Comparison of ENCODE assay signal across 24 cellular contexts in the genomic region with DNA sequence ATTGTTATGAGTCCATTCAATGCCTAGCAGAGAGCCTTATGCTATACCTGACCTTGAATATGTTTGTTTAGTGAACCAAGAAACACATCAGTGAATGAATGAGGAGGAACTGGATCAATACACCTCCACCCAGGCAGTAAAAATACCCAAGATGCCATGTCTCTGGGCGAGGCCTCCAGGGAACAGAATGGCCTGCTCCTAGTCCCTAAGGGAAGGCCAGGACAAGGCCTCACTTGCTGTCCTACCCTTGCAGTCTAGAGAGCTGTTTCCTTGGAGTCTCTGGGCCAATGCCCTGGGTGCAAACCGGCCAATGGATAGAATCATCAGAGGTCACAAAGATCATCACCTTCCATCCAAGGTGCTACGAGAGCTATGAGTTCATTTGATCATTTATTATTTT. TPM values are rescaled to one million over a fixed set of nuclear protein-coding genes. Genes with fewer than 3 reads are reported as not detected.
DNase-seq lines count a peak whose midpoint lies in the region; ATAC-seq and TF ChIP-seq lines count a peak whose summit lies in the region.
"Had no signal": no experiment of that assay in that cellular context is flagged by ENCODE, and none has a peak within 500 bp of the region (broad histone marks: within the 10 kb centered on the region; RNA-seq: fewer than 3 reads in every experiment).

No MANE protein-coding gene starts in this region.

- H3K4me1 ChIP-seq in thyroid gland = peaks cover 21 to 41% of the 10 kb centered on the region in 2 donors

- H3K9me3 Mint-ChIP-seq in activated CD4-positive, alpha-beta memory T cell treated with anti-CD3 and anti-CD28 coated beads for 36 hours = no peaks in the 10 kb centered on the region
- H3K9me3 Mint-ChIP-seq in activated CD4-positive, alpha-beta memory T cell treated with anti-CD3 and anti-CD28 coated beads, Interleukin-2, amount 10 ng/mL, durations not matched to agents 7 days and 5 days = no peaks in the 10 kb centered on the region
- H3K9me3 Mint-ChIP-seq: naive thymus-derived CD8-positive, alpha-beta T cell; T-helper 2 cell treated with Interferon-gamma antibody and Interleukin-4, amounts not matched to agents 5 μg/mL and 100 μg/mL, for 36 hours; WTC11 had no signal

- no peak overlapping the region for H3K4me3 Mint-ChIP-seq in activated CD4-positive, alpha-beta memory T cell treated with anti-CD3 and anti-CD28 coated beads for 36 hours
- H3K4me3 Mint-ChIP-seq in activated CD4-positive, alpha-beta memory T cell treated with anti-CD3 and anti-CD28 coated beads, Interleukin-2, amount 10 ng/mL, durations not matched to agents 7 days and 5 days = no peak overlapping the region
- H3K4me3 Mint-ChIP-seq: naive thymus-derived CD8-positive, alpha-beta T cell; T-helper 2 cell treated with Interferon-gamma antibody and Interleukin-4, amounts not matched to agents 5 μg/mL and 100 μg/mL, for 36 hours; WTC11 had no signal

- H3K27me3 Mint-ChIP-seq in activated CD4-positive, alpha-beta memory T cell treated with anti-CD3 and anti-CD28 coated beads for 36 hours = no peaks in the 10 kb centered on the region
- no peaks in the 10 kb centered on the region for H3K27me3 Mint-ChIP-seq in activated CD4-positive, alpha-beta memory T cell treated with anti-CD3 and anti-CD28 coated beads, Interleukin-2, amount 10 ng/mL, durations not matched to agents 7 days and 5 days

- H3K36me3 Mint-ChIP-seq in activated CD4-positive, alpha-beta memory T cell treated with anti-CD3 and anti-CD28 coated beads for 36 hours = peaks cover 82% of the 10 kb centered on the region
- peaks cover 66% of the 10 kb centered on the region for H3K36me3 Mint-ChIP-seq in activated CD4-positive, alpha-beta memory T cell treated with anti-CD3 and anti-CD28 coated beads, Interleukin-2, amount 10 ng/mL, durations not matched to agents 7 days and 5 days (ENCODE audit: low read depth)

- 91 to 93% methylated on average over 3 of the region's 3 CpGs for WGBS in thyroid gland, 2 donors

- H3K4me1 Mint-ChIP-seq in activated CD4-positive, alpha-beta memory T cell treated with anti-CD3 and anti-CD28 coated beads for 36 hours (ENCODE audit: low read depth) = peaks cover 30% of the 10 kb centered on the region
- peaks cover 19% of the 10 kb centered on the region for H3K4me1 Mint-ChIP-seq in activated CD4-positive, alpha-beta memory T cell treated with anti-CD3 and anti-CD28 coated beads, Interleukin-2, amount 10 ng/mL, durations not matched to agents 7 days and 5 days
- H3K4me1 Mint-ChIP-seq: WTC11 had no signal

- no peak for DNase-seq in activated CD4-positive, alpha-beta memory T cell treated with anti-CD3 and anti-CD28 coated beads for 36 hours
- DNase-seq in activated CD4-positive, alpha-beta memory T cell treated with anti-CD3 and anti-CD28 coated beads, Interleukin-2, amount 10 ng/mL, durations not matched to agents 7 days and 5 days = no peak
- DNase-seq in RWPE1 (ENCODE audit: low spot score) (no peak), mucosa of gallbladder (ENCODE audit: low spot score) (peak; percentile 62), thyroid gland (peak in 1 of 2 donors; percentile 54), T-helper 9 cell (no peak)
- DNase-seq: activated CD4-positive, alpha-beta T cell treated with anti-CD3 and anti-CD28 coated beads, Interleukin-2, amount 50 U/mL, for 4 hours; activated naive CD4-positive, alpha-beta T cell treated with Interleukin-2 at 50 U/mL for 16 hours; DMS79 treated with DMSO at 0.1 percent for 48 hours; dorsolateral prefrontal cortex; head of caudate nucleus; naive thymus-derived CD8-positive, alpha-beta T cell; NCI-H1436; NCI-H2171; NCI-H524 treated with DMSO at 0.1 percent for 48 hours; pancreas; right lobe of liver; SK-N-SH; stimulated activated CD4-positive, alpha-beta T cell treated with anti-CD3 and anti-CD28 coated beads, Interleukin-15, amount 100 ng/mL, for 24 hours had no signal

- CTCF ChIA-PET in activated CD4-positive, alpha-beta memory T cell treated with anti-CD3 and anti-CD28 coated beads for 36 hours (lab: Charles Lee) = interaction anchor here (9.0 to 13.9 kb wide), 2 partner anchors 12 to 59 kb away, joined by 101 to 382 read pairs; no protein-coding TSS in a partner anchor
- CTCF ChIA-PET in activated CD4-positive, alpha-beta memory T cell treated with anti-CD3 and anti-CD28 coated beads, Interleukin-2, amount 10 ng/mL, durations not matched to agents 7 days and 5 days (lab: Charles Lee) = interaction anchor here (0.8 to 5.3 kb wide), 4 partner anchors 14 to 103 kb away, joined by 3 to 30 read pairs (median 3); no protein-coding TSS in a partner anchor
- CTCF ChIA-PET in RWPE1 (lab: Yijun Ruan, JAX) = interaction anchor here (0.6 to 1.2 kb wide), 4 partner anchors 30 to 110 kb away, joined by 3 to 5 read pairs (median 3); no protein-coding TSS in a partner anchor

- TF ChIP-seq CTCF in RWPE1 (conservative IDR thresholded peaks at IDR 0.05; ENCODE audit: low read depth) (no peak), thyroid gland (IDR thresholded peaks at IDR 0.05) (no peak)

- H3K27ac ChIP-seq in RWPE1 = peak overlapping the region; percentile 17; the same call in 1 of the 2 replicates
- peak overlapping the region in 2 of 3 donors; percentile 25 to 57 for H3K27ac ChIP-seq in thyroid gland
- H3K27ac ChIP-seq: 22Rv1, dorsolateral prefrontal cortex, pancreas, right lobe of liver had no signal

- intact Hi-C loops in activated CD4-positive, alpha-beta memory T cell treated with anti-CD3 and anti-CD28 coated beads for 36 hours (cut with micrococcal nuclease) = no loop called here
- intact Hi-C loops in thyroid gland (cut with DNase I) = loop anchor here (5.0 kb wide), 1 partner anchor 113 kb away; no protein-coding TSS in a partner anchor

- H3K27ac Mint-ChIP-seq in activated CD4-positive, alpha-beta memory T cell treated with anti-CD3 and anti-CD28 coated beads for 36 hours = peak overlapping the region; percentile 45
- H3K27ac Mint-ChIP-seq in activated CD4-positive, alpha-beta memory T cell treated with anti-CD3 and anti-CD28 coated beads, Interleukin-2, amount 10 ng/mL, durations not matched to agents 7 days and 5 days = no peak overlapping the region
- H3K27ac Mint-ChIP-seq: T-helper 2 cell treated with Interferon-gamma antibody and Interleukin-4, amounts not matched to agents 5 μg/mL and 100 μg/mL, for 36 hours; WTC11 had no signal

- H3K9me3 ChIP-seq in thyroid gland = no peaks in the 10 kb centered on the region
- H3K9me3 ChIP-seq: pancreas, right lobe of liver, SK-N-SH had no signal

- ATAC-seq in HG03039 (IDR thresholded peaks at IDR 0.05; ENCODE audit: unreplicated experiment) = no peak
- ATAC-seq in HG03108 (IDR thresholded peaks at IDR 0.05; ENCODE audit: unreplicated experiment) = no peak
- ATAC-seq: naive thymus-derived CD8-positive, alpha-beta T cell; right lobe of liver; WTC11 had no signal

- H3K36me3 ChIP-seq in thyroid gland = peaks cover 3 to 11% of the 10 kb centered on the region in 2 donors

- H3K4me3 ChIP-seq in thyroid gland (replicated peaks in 1 of 3) = no peak overlapping the region
- H3K4me3 ChIP-seq: dorsolateral prefrontal cortex, pancreas, right lobe of liver had no signal

- POLR2A ChIA-PET in activated CD4-positive, alpha-beta memory T cell treated with anti-CD3 and anti-CD28 coated beads for 36 hours (lab: Charles Lee) = no interaction called here
- POLR2A ChIA-PET in activated CD4-positive, alpha-beta memory T cell treated with anti-CD3 and anti-CD28 coated beads, Interleukin-2, amount 10 ng/mL, durations not matched to agents 7 days and 5 days (lab: Charles Lee) = no interaction called here
- POLR2A ChIA-PET in RWPE1 (lab: Yijun Ruan, JAX; ENCODE audit: low non-redundant PET) = no interaction called here

- TF ChIP-seq POLR2A in thyroid gland (IDR thresholded peaks at IDR 0.05) = no peak

- H3K27me3 ChIP-seq in thyroid gland = no peaks in the 10 kb centered on the region
- H3K27me3 ChIP-seq: dorsolateral prefrontal cortex, pancreas, right lobe of liver had no signal

RNA-seq across cellular contexts. Expression of gene TNIP1, which starts 26.1 kb away (rescaled TPM):
- 100 to 1,000 TPM; 388 to 401 TPM for total RNA-seq in activated CD4-positive, alpha-beta memory T cell treated with anti-CD3 and anti-CD28 coated beads for 36 hours
- 100 to 1,000 TPM; 188 to 201 TPM for total RNA-seq in activated CD4-positive, alpha-beta memory T cell treated with anti-CD3 and anti-CD28 coated beads, Interleukin-2, amount 10 ng/mL, durations not matched to agents 7 days and 5 days
- total RNA-seq in mucosa of gallbladder (124 TPM), thyroid gland (100 to 1,000 TPM in 1 of 4 donors, 10 to 100 TPM in 3; 74.4 to 115 (median 94.7) TPM)

RNA-seq across cellular contexts. Expression of gene GPX3, which starts 34.3 kb away (rescaled TPM):
- not detected for total RNA-seq in activated CD4-positive, alpha-beta memory T cell treated with anti-CD3 and anti-CD28 coated beads for 36 hours
- not detected for total RNA-seq in activated CD4-positive, alpha-beta memory T cell treated with anti-CD3 and anti-CD28 coated beads, Interleukin-2, amount 10 ng/mL, durations not matched to agents 7 days and 5 days
- total RNA-seq in mucosa of gallbladder = 131 TPM
- total RNA-seq in thyroid gland = over 10,000 TPM in 1 of 4 donors, 1,000 to 10,000 TPM in 3; 2,730 to 12,549 (median 7,201) TPM
- total RNA-seq: naive thymus-derived CD8-positive, alpha-beta T cell had no signal

Comparison
In these comparisons a context has a peak if more than half of its experiments do, and no peak if none do; other contexts are left out.
1. RNA of gene GPX3, which starts 34.3 kb away (total RNA-seq): 2,730 to 12,549 TPM in thyroid gland and 131 TPM in mucosa of gallbladder (single experiment); not detected in activated CD4-positive, alpha-beta memory T cell treated with anti-CD3 and anti-CD28 coated beads for 36 hours and not detected in activated CD4-positive, alpha-beta memory T cell treated with anti-CD3 and anti-CD28 coated beads, Interleukin-2, amount 10 ng/mL, durations not matched to agents 7 days and 5 days; every median in the first group is over 100 times any median in the second.